ENCODE assay signal across 7 cellular contexts in genomic region chr21:42496839-42497202, GRCh38. TPM values are rescaled to one million over a fixed set of nuclear protein-coding genes. Genes with fewer than 3 reads are reported as not detected.
DNase-seq lines count a peak whose midpoint lies in the region; ATAC-seq and TF ChIP-seq lines count a peak whose summit lies in the region.

No MANE protein-coding gene starts in this region.

- H3K4me3 Mint-ChIP-seq in osteocyte (ENCODE audit: unreplicated experiment) = peak overlapping the region; percentile 95

- no peaks in the 10 kb centered on the region for H3K36me3 Mint-ChIP-seq in osteocyte (ENCODE audit: unreplicated experiment)

- TF ChIP-seq CTCF in esophagus squamous epithelium (IDR thresholded peaks at IDR 0.05) (no peak), osteocyte (IDR thresholded peaks at IDR 0.05) (no peak)

- peaks cover 12% of the 10 kb centered on the region for H3K27me3 Mint-ChIP-seq in osteocyte (ENCODE audit: unreplicated experiment)

- no peaks in the 10 kb centered on the region for H3K9me3 Mint-ChIP-seq in osteocyte (ENCODE audit: unreplicated experiment)

- H3K4me1 ChIP-seq in esophagus squamous epithelium = peaks cover 7 to 31% (median 10%) of the 10 kb centered on the region in 3 donors

- peak overlapping the region; percentile 60 to 80 (median 72) for H3K4me3 ChIP-seq in esophagus squamous epithelium

- H3K36me3 ChIP-seq in esophagus squamous epithelium = no peaks in the 10 kb centered on the region

- H3K4me1 Mint-ChIP-seq in osteocyte (ENCODE audit: unreplicated experiment) = peaks cover 13% of the 10 kb centered on the region

- 14 to 19% methylated on average over 15 to 19 of the region's 19 CpGs for WGBS in esophagus squamous epithelium, 2 donors

- H3K9me3 ChIP-seq in esophagus squamous epithelium = no peaks in the 10 kb centered on the region

- DNase-seq in RKO (ENCODE audit: low spot score) (peak; percentile 27), esophagus squamous epithelium (lab: John Stamatoyannopoulos, UW) (no peak), osteocyte (ENCODE audit: extremely low spot score, unreplicated experiment) (peak; percentile 85), SW480 (ENCODE audit: low spot score) (no peak), dedifferentiated amniotic fluid mesenchymal stem cell (ENCODE audit: extremely low spot score) (no peak), DMS153 (lab: John Stamatoyannopoulos, UW) (no peak)

- intact Hi-C loops in esophagus squamous epithelium (cut with DNase I) = no loop called here

- H3K27ac Mint-ChIP-seq in osteocyte (ENCODE audit: unreplicated experiment) = peak overlapping the region; percentile 87

- H3K27me3 ChIP-seq in esophagus squamous epithelium = no peaks in the 10 kb centered on the region

- TF ChIP-seq POLR2A in esophagus squamous epithelium (IDR thresholded peaks at IDR 0.05) = no peak

- H3K27ac ChIP-seq in esophagus squamous epithelium = peak overlapping the region; percentile 86 to 93 (median 88)

- ATAC-seq in GM21723 (IDR thresholded peaks at IDR 0.05; ENCODE audit: unreplicated experiment) = peak; percentile 4

RNA-seq across cellular contexts. Expression of gene RSPH1, which starts 0.8 kb away (rescaled TPM):
- total RNA-seq in esophagus squamous epithelium (under 1 TPM in 1 of 4 donors, not detected in 3; 0.19 TPM), osteocyte (0.19 and 0.34 TPM in 2 replicates)

RNA-seq across cellular contexts. Expression of gene SLC37A1, which starts 16.8 kb away (rescaled TPM):
- 10 to 100 TPM; 10.7 to 21.1 (median 14.0) TPM for total RNA-seq in esophagus squamous epithelium
- total RNA-seq in osteocyte = 13.2 and 13.5 TPM in 2 replicates

Comparison
In these comparisons a context has a peak if more than half of its experiments do, and no peak if none do; other contexts are left out.
1. DNase-seq: peak in RKO (single experiment) and osteocyte (single experiment); none in esophagus squamous epithelium (single experiment), SW480 (single experiment), dedifferentiated amniotic fluid mesenchymal stem cell (single experiment) and DMS153 (single experiment).